In genomic region chr7:645606-646005, GRCh38 we compare ENCODE assay signal across 15 cellular contexts.
DNase-seq lines count a peak whose midpoint lies in the region; ATAC-seq and TF ChIP-seq lines count a peak whose summit lies in the region.
"Had no signal": no experiment of that assay in that cellular context is flagged by ENCODE, and none has a peak within 500 bp of the region (broad histone marks: within the 10 kb centered on the region; RNA-seq: fewer than 3 reads in every experiment).

No MANE protein-coding gene starts in this region.

- no peak overlapping the region for H3K4me2 ChIP-seq in SK-N-SH
- H3K4me2 ChIP-seq: BLaER1 treated with 17β-estradiol and CSF1 and Interleukin-3, amounts not matched to agents 10 nM and 100 nM had no signal

- TF ChIP-seq EP300 in SK-N-SH (IDR thresholded peaks at IDR 0.05; ENCODE audit: borderline replicate concordance in 1 of 2, low read depth in 1 of 2, low read length in 1 of 2) = no peak

- H3K36me3 ChIP-seq in heart right ventricle (no peaks in the 10 kb centered on the region), left ventricle myocardium inferior (no peaks in the 10 kb centered on the region), mucosa of descending colon (ENCODE audit: low read depth) (no peaks in the 10 kb centered on the region), SK-N-SH (replicated peaks in 1 of 2; ENCODE audit: control insufficient read depth in 1 of 2, insufficient read depth in 2 of 2, low read length in 1 of 2) (no peaks in the 10 kb centered on the region)
- H3K36me3 ChIP-seq: BLaER1 treated with 17β-estradiol and CSF1 and Interleukin-3, amounts not matched to agents 10 nM and 100 nM; HAP-1 had no signal

- TF ChIP-seq RAD21 in SK-N-SH (IDR thresholded peaks at IDR 0.05; ENCODE audit: low read length) = no peak

- H3F3A ChIP-seq in SK-N-SH (replicated peaks; ENCODE audit: insufficient read depth) = no peaks in the 10 kb centered on the region

- no peak overlapping the region for H2AFZ ChIP-seq in SK-N-SH (ENCODE audit: low read depth)

- no peaks in the 10 kb centered on the region for H3K27me3 ChIP-seq in heart right ventricle
- no peaks in the 10 kb centered on the region for H3K27me3 ChIP-seq in left ventricle myocardium inferior (ENCODE audit: low read depth)
- H3K27me3 ChIP-seq in SK-N-SH (ENCODE audit: insufficient read depth) = no peaks in the 10 kb centered on the region
- H3K27me3 ChIP-seq: BLaER1 treated with 17β-estradiol and CSF1 and Interleukin-3, amounts not matched to agents 10 nM and 100 nM had no signal

- CTCF ChIA-PET in SK-N-SH (lab: Yijun Ruan, JAX) = interaction anchor here (1.4 kb wide), 1 partner anchor 12 kb away, joined by 3 read pairs; no protein-coding TSS in a partner anchor

- intact Hi-C loops in heart right ventricle (cut with DNase I) (loop anchor here in 1 of 10 donors (10.0 kb wide), 1 partner anchor 129 kb away; no protein-coding TSS in a partner anchor), Right ventricle myocardium superior (cut with DNase I) (loop anchor here (10.0 kb wide), 1 partner anchor 121 kb away; no protein-coding TSS in a partner anchor), left ventricle myocardium inferior (cut with micrococcal nuclease) (no loop called here), mucosa of descending colon (cut with DNase I, micrococcal nuclease) (no loop called here)

- no peak overlapping the region for H3K9ac ChIP-seq in SK-N-SH
- H3K9ac ChIP-seq: BLaER1 treated with 17β-estradiol and CSF1 and Interleukin-3, amounts not matched to agents 10 nM and 100 nM had no signal

- POLR2A ChIA-PET in SK-N-SH (lab: Yijun Ruan, JAX) = no interaction called here

- ATAC-seq in heart right ventricle (no peak), Right ventricle myocardium superior (ENCODE audit: poor library complexity) (no peak), mucosa of descending colon (no peak), GM21360 (IDR thresholded peaks at IDR 0.05; ENCODE audit: unreplicated experiment) (no peak)
- ATAC-seq: CD8-positive, alpha-beta T cell had no signal

- H3K27ac ChIP-seq in heart right ventricle (peak overlapping the region in 8 of 10 donors; percentile 51 to 85 (median 80)), left ventricle myocardium inferior (replicated peaks) (peak overlapping the region; percentile 82), SK-N-SH (ENCODE audit: low read depth in 2 of 2, low read length in 1 of 2) (no peak overlapping the region)
- H3K27ac ChIP-seq: BLaER1 treated with 17β-estradiol and CSF1 and Interleukin-3, amounts not matched to agents 10 nM and 100 nM; HL-60 had no signal

- no peaks in the 10 kb centered on the region for H3K9me2 ChIP-seq in SK-N-SH

- no peaks in the 10 kb centered on the region for H3K79me2 ChIP-seq in SK-N-SH (ENCODE audit: insufficient read depth)

- H4K20me1 ChIP-seq in SK-N-SH (ENCODE audit: insufficient read depth) = no peaks in the 10 kb centered on the region
- H4K20me1 ChIP-seq: BLaER1 treated with 17β-estradiol and CSF1 and Interleukin-3, amounts not matched to agents 10 nM and 100 nM had no signal

- H3K4me1 ChIP-seq in heart right ventricle (peaks cover 0 to 18% (median 4%) of the 10 kb centered on the region in 9 donors), left ventricle myocardium inferior (peaks cover 20% of the 10 kb centered on the region), mucosa of descending colon (ENCODE audit: low read depth) (no peaks in the 10 kb centered on the region), SK-N-SH (ENCODE audit: control insufficient read depth in 1 of 2, insufficient read depth in 2 of 2, low read depth in 1 of 2, low read length in 1 of 2) (no peaks in the 10 kb centered on the region)
- H3K4me1 ChIP-seq: HAP-1 had no signal

- H3K4me3 ChIP-seq in heart right ventricle (no peak overlapping the region), left ventricle myocardium inferior (peak overlapping the region; percentile 41), mucosa of descending colon (no peak overlapping the region), SK-N-SH (ENCODE audit: low read depth in 2 of 2, low read length in 1 of 2) (no peak overlapping the region)
- H3K4me3 ChIP-seq: BLaER1 treated with 17β-estradiol and CSF1 and Interleukin-3, amounts not matched to agents 10 nM and 100 nM; HAP-1 had no signal

- DNase-seq in heart right ventricle = no peak
- no peak for DNase-seq in Right ventricle myocardium superior
- no peak for DNase-seq in left ventricle myocardium inferior
- DNase-seq in mucosa of descending colon = peak in 2 of 3 donors; percentile 10 to 36
- no peak for DNase-seq in anterior cingulate cortex (lab: John Stamatoyannopoulos, UW)
- no peak for DNase-seq in SK-N-SH
- DNase-seq: Calu3; CD8-positive, alpha-beta T cell; DMS79 treated with DMSO at 0.1 percent for 48 hours; GF-D8; GOT3 had no signal

- TF ChIP-seq CTCF in heart right ventricle (IDR thresholded peaks at IDR 0.05) (no peak), left ventricle myocardium inferior (IDR thresholded peaks at IDR 0.05; ENCODE audit: borderline replicate concordance) (no peak), mucosa of descending colon (IDR thresholded peaks at IDR 0.05) (no peak), SK-N-SH (IDR thresholded peaks at IDR 0.05) (no peak)

- peaks cover 0 to 12% (median 0%) of the 10 kb centered on the region in 11 donors for H3K9me3 ChIP-seq in heart right ventricle
- peaks cover 9% of the 10 kb centered on the region for H3K9me3 ChIP-seq in left ventricle myocardium inferior (replicated peaks)
- H3K9me3 ChIP-seq in mucosa of descending colon = peaks cover 6% of the 10 kb centered on the region
- H3K9me3 ChIP-seq in SK-N-SH = no peaks in the 10 kb centered on the region
- H3K9me3 ChIP-seq: HAP-1 had no signal

- 84 to 88% methylated on average over 13 of the region's 13 CpGs for WGBS in heart right ventricle, 2 donors
- WGBS in SK-N-SH (ENCODE audit: low lambda C conversion rate) = 87% methylated on average over 10 of the region's 13 CpGs

TF ChIP-seq in SK-N-SH, 30 proteins besides CTCF, POLR2A, EP300 and RAD21:
- TF ChIP-seq PBX3 (IDR thresholded peaks at IDR 0.05) = no peak
- no peak for TF ChIP-seq JUND (IDR thresholded peaks at IDR 0.05)
- TF ChIP-seq TAF1 (IDR thresholded peaks at IDR 0.05; ENCODE audit: borderline replicate concordance, low read depth, low read length) = no peak
- TF ChIP-seq GABPA (IDR thresholded peaks at IDR 0.05; ENCODE audit: low read depth) = no peak
- no peak for TF ChIP-seq FOSL2 (IDR thresholded peaks at IDR 0.05; ENCODE audit: borderline replicate concordance, low read depth)
- no peak for TF ChIP-seq FOXM1 (IDR thresholded peaks at IDR 0.05; ENCODE audit: low read depth)
- no peak for TF ChIP-seq NRF1 (IDR thresholded peaks at IDR 0.05; ENCODE audit: low read depth, low read length)
- no peak for TF ChIP-seq EZH2phosphoT487 (IDR thresholded peaks at IDR 0.05; ENCODE audit: borderline replicate concordance, low read depth)
- no peak for TF ChIP-seq TCF12 (IDR thresholded peaks at IDR 0.05)
- no peak for TF ChIP-seq USF1 (IDR thresholded peaks at IDR 0.05; ENCODE audit: borderline replicate concordance, low read depth)
- no peak for TF ChIP-seq GATA2 (CRISPR knock-in tag; IDR thresholded peaks at IDR 0.05)
- TF ChIP-seq, protein P1, sequence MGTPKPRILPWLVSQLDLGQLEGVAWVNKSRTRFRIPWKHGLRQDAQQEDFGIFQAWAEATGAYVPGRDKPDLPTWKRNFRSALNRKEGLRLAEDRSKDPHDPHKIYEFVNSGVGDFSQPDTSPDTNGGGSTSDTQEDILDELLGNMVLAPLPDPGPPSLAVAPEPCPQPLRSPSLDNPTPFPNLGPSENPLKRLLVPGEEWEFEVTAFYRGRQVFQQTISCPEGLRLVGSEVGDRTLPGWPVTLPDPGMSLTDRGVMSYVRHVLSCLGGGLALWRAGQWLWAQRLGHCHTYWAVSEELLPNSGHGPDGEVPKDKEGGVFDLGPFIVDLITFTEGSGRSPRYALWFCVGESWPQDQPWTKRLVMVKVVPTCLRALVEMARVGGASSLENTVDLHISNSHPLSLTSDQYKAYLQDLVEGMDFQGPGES (IDR thresholded peaks at IDR 0.05; ENCODE audit: low read depth, low read length) = no peak

Comparison
In these comparisons a context has a peak if more than half of its experiments do, and no peak if none do; other contexts are left out.
1. DNase-seq: peak in mucosa of descending colon (2 of 3); none in heart right ventricle (0 of 2), Right ventricle myocardium superior (single experiment), left ventricle myocardium inferior (single experiment), anterior cingulate cortex (0 of 58) and SK-N-SH (single experiment).
2. H3K27ac ChIP-seq: peak in heart right ventricle (8 of 10) and left ventricle myocardium inferior (single experiment); none in SK-N-SH (0 of 2).